In genomic region chr6:30884521-30885480, GRCh38 we compare ENCODE assay signal across 1 cellular context.
TF ChIP-seq lines count a peak whose summit lies in the region.

No MANE protein-coding gene starts in this region.

TF ChIP-seq in K562, 482 proteins besides CTCF, POLR2A, EP300 and RAD21 (continued from another document and continues in another):
- TF ChIP-seq ETS1 (conservative IDR thresholded peaks at IDR 0.05; ENCODE audit: control insufficient read depth, low read depth, low read length), result no peak
- no peak for TF ChIP-seq ZNF146 (CRISPR knock-in tag; IDR thresholded peaks at IDR 0.05; ENCODE audit: unreplicated experiment)
- TF ChIP-seq ARHGAP35 (IDR thresholded peaks at IDR 0.05; ENCODE audit: partially characterized antibody), result peak; percentile 40
- no peak for TF ChIP-seq SOX6 (IDR thresholded peaks at IDR 0.05)
- TF ChIP-seq KAT7 (CRISPR knock-in tag; IDR thresholded peaks at IDR 0.05; ENCODE audit: borderline replicate concordance), result 0 out of 2 replicates have a peak, but pooled peaks have one; percentile 43
- no peak for TF ChIP-seq NFYB (IDR thresholded peaks at IDR 0.05; ENCODE audit: extremely low read depth, insufficient read length)
- peak; percentile 52; the same call in 1 of the 2 replicates for TF ChIP-seq RERE (CRISPR knock-in tag; IDR thresholded peaks at IDR 0.05; ENCODE audit: borderline replicate concordance)
- no peak for TF ChIP-seq ZNF696 (CRISPR knock-in tag; conservative IDR thresholded peaks at IDR 0.05)
- no peak for TF ChIP-seq TCF7L2 (IDR thresholded peaks at IDR 0.05; ENCODE audit: low read depth, low read length)
- TF ChIP-seq BHLHE40 (IDR thresholded peaks at IDR 0.05; ENCODE audit: low read length), result peak; percentile 61
- TF ChIP-seq ZBTB40 (IDR thresholded peaks at IDR 0.05), result 0 out of 2 replicates have a peak, but pooled peaks have one; percentile 9
- no peak for TF ChIP-seq ZBTB40 (CRISPR knock-in tag; IDR thresholded peaks at IDR 0.05)
- TF ChIP-seq TSHZ1 (CRISPR knock-in tag; IDR thresholded peaks at IDR 0.05), result no peak
- no peak for TF ChIP-seq ZNF133 (CRISPR knock-in tag; IDR thresholded peaks at IDR 0.05)
- TF ChIP-seq RFX5 (IDR thresholded peaks at IDR 0.05; ENCODE audit: low read depth, low read length), result no peak
- TF ChIP-seq TARDBP (IDR thresholded peaks at IDR 0.05), result no peak
- no peak for TF ChIP-seq ZC3H8 (IDR thresholded peaks at IDR 0.05)
- no peak for TF ChIP-seq OTX1 (CRISPR knock-in tag; IDR thresholded peaks at IDR 0.05)
- TF ChIP-seq ARID4B (CRISPR knock-in tag; IDR thresholded peaks at IDR 0.05), result no peak
- TF ChIP-seq TBP (optimal IDR thresholded peaks at IDR 0.05; ENCODE audit: low read depth, low read length), result no peak
- no peak for TF ChIP-seq XRCC5 (IDR thresholded peaks at IDR 0.05; ENCODE audit: low read depth, low read length)
- TF ChIP-seq ZBTB33 (CRISPR knock-in tag; IDR thresholded peaks at IDR 0.05), result no peak
- no peak for TF ChIP-seq RAD51 (IDR thresholded peaks at IDR 0.05; ENCODE audit: borderline replicate concordance, low read depth)
- no peak for TF ChIP-seq RFX7 (CRISPR knock-in tag; IDR thresholded peaks at IDR 0.05)
- TF ChIP-seq SMARCE1 (IDR thresholded peaks at IDR 0.05), result 0 out of 2 replicates have a peak, but pooled peaks have one; percentile 44
- no peak for TF ChIP-seq MCM7 (IDR thresholded peaks at IDR 0.05)
- no peak for TF ChIP-seq U2AF1 (optimal IDR thresholded peaks at IDR 0.05; ENCODE audit: low read depth, low read length)
- TF ChIP-seq RBFOX2 (IDR thresholded peaks at IDR 0.05; ENCODE audit: low read depth, low read length), result peak; percentile 22; the same call in 1 of the 2 replicates
